Comparison of ENCODE assay signal across 10 cellular contexts in genomic region chr22:23248583-23248982, GRCh38.
A peak's percentile ranks its signal among the peaks of the same experiment; 100 is the strongest.
DNase-seq lines count a peak whose midpoint lies in the region; ATAC-seq and TF ChIP-seq lines count a peak whose summit lies in the region.
"Had no signal": no experiment of that assay in that cellular context is flagged by ENCODE, and none has a peak within 500 bp of the region (broad histone marks: within the 10 kb centered on the region; RNA-seq: fewer than 3 reads in every experiment).

No MANE protein-coding gene starts in this region.

- H3K27ac Mint-ChIP-seq in CD4-positive, alpha-beta memory T cell = peak overlapping the region; percentile 13 to 88 (median 64)
- peak overlapping the region in 1 of 2 donors; percentile 19 for H3K27ac Mint-ChIP-seq in stimulated activated naive CD8-positive, alpha-beta T cell treated with anti-CD3 and anti-CD28 coated beads, Interleukin-15, amount 100 ng/mL, for 72 hours
- H3K27ac Mint-ChIP-seq: activated B cell treated with CpG ODN at 0.5 μM for 24 hours had no signal

- no peak overlapping the region for H3K9ac ChIP-seq in colonic mucosa (ENCODE audit: low read depth in 2 of 2, low read length in 2 of 2)

- no peaks in the 10 kb centered on the region for H3K9me3 Mint-ChIP-seq in CD4-positive, alpha-beta memory T cell
- H3K9me3 Mint-ChIP-seq in stimulated activated naive CD8-positive, alpha-beta T cell treated with anti-CD3 and anti-CD28 coated beads, Interleukin-15, amount 100 ng/mL, for 72 hours = no peaks in the 10 kb centered on the region
- H3K9me3 Mint-ChIP-seq: activated B cell treated with CpG ODN at 0.5 μM for 24 hours had no signal

- H3K9me3 ChIP-seq in CD4-positive, alpha-beta memory T cell (ENCODE audit: control insufficient read depth in 1 of 2, low read length in 2 of 2) = no peaks in the 10 kb centered on the region
- no peaks in the 10 kb centered on the region for H3K9me3 ChIP-seq in ascending aorta
- H3K9me3 ChIP-seq in lower lobe of right lung = no peaks in the 10 kb centered on the region
- H3K9me3 ChIP-seq in colonic mucosa = no peaks in the 10 kb centered on the region

- peak; percentile 75 to 83 for ATAC-seq in lower lobe of right lung
- no peak for ATAC-seq in stimulated activated naive CD8-positive, alpha-beta T cell treated with anti-CD3 and anti-CD28 coated beads, Interleukin-15, amount 100 ng/mL, for 72 hours
- ATAC-seq in HG03045 (IDR thresholded peaks at IDR 0.05; ENCODE audit: unreplicated experiment) = no peak
- ATAC-seq in GM21390 (IDR thresholded peaks at IDR 0.05; ENCODE audit: unreplicated experiment) = no peak

- TF ChIP-seq CTCF in ascending aorta (IDR thresholded peaks at IDR 0.05) (no peak), lower lobe of right lung (IDR thresholded peaks at IDR 0.05) (no peak), colonic mucosa (IDR thresholded peaks at IDR 0.05) (no peak)

- H3K27me3 ChIP-seq in CD4-positive, alpha-beta memory T cell (ENCODE audit: insufficient read depth, low read length) = no peaks in the 10 kb centered on the region
- H3K27me3 ChIP-seq in ascending aorta (no peaks in the 10 kb centered on the region), lower lobe of right lung (ENCODE audit: low read depth) (no peaks in the 10 kb centered on the region), colonic mucosa (no peaks in the 10 kb centered on the region)

- peaks cover under 1% of the 10 kb centered on the region for H3K36me3 ChIP-seq in CD4-positive, alpha-beta memory T cell (ENCODE audit: insufficient read depth, low read length)
- H3K36me3 ChIP-seq in ascending aorta (peaks cover 0 to under 1% of the 10 kb centered on the region in 2 donors), lower lobe of right lung (peaks cover 2% of the 10 kb centered on the region), colonic mucosa (no peaks in the 10 kb centered on the region)

- no peak overlapping the region for H3K4me3 ChIP-seq in CD4-positive, alpha-beta memory T cell (ENCODE audit: low read length in 2 of 2)
- H3K4me3 ChIP-seq in ascending aorta (no peak overlapping the region), lower lobe of right lung (no peak overlapping the region), colonic mucosa (no peak overlapping the region)
- H3K4me3 ChIP-seq: coronary artery had no signal

- CTCF ChIA-PET in CD4-positive, alpha-beta memory T cell (lab: Charles Lee; ENCODE audit: partially characterized antibody) = no interaction called here

- POLR2A ChIA-PET in CD4-positive, alpha-beta memory T cell (lab: Charles Lee; ENCODE audit: partially characterized antibody) = no interaction called here

- H3K4me1 Mint-ChIP-seq in CD4-positive, alpha-beta memory T cell = peaks cover 26 to 82% (median 64%) of the 10 kb centered on the region in 4 donors
- peaks cover 82% of the 10 kb centered on the region for H3K4me1 Mint-ChIP-seq in stimulated activated naive CD8-positive, alpha-beta T cell treated with anti-CD3 and anti-CD28 coated beads, Interleukin-15, amount 100 ng/mL, for 72 hours

- intact Hi-C loops in CD4-positive, alpha-beta memory T cell (cut with micrococcal nuclease) = no loop called here
- intact Hi-C loops in ascending aorta (cut with DNase I) = no loop called here
- intact Hi-C loops in lower lobe of right lung (cut with DNase I) = no loop called here
- intact Hi-C loops in colonic mucosa (cut with DNase I) = no loop called here

- H3K4me3 Mint-ChIP-seq in CD4-positive, alpha-beta memory T cell = peak overlapping the region in 2 of 8 donors; percentile 51 to 62
- no peak overlapping the region for H3K4me3 Mint-ChIP-seq in stimulated activated naive CD8-positive, alpha-beta T cell treated with anti-CD3 and anti-CD28 coated beads, Interleukin-15, amount 100 ng/mL, for 72 hours
- H3K4me3 Mint-ChIP-seq: activated B cell treated with CpG ODN at 0.5 μM for 24 hours had no signal

- H3K27me3 Mint-ChIP-seq in CD4-positive, alpha-beta memory T cell = no peaks in the 10 kb centered on the region
- H3K27me3 Mint-ChIP-seq in stimulated activated naive CD8-positive, alpha-beta T cell treated with anti-CD3 and anti-CD28 coated beads, Interleukin-15, amount 100 ng/mL, for 72 hours = no peaks in the 10 kb centered on the region
- H3K27me3 Mint-ChIP-seq: activated B cell treated with CpG ODN at 0.5 μM for 24 hours had no signal

- H3K36me3 Mint-ChIP-seq in CD4-positive, alpha-beta memory T cell = peaks cover under 1 to 4% of the 10 kb centered on the region in 2 donors

- peaks cover 72% of the 10 kb centered on the region for H3K4me1 ChIP-seq in CD4-positive, alpha-beta memory T cell (ENCODE audit: insufficient read depth, low read length)
- peaks cover 0 to 29% of the 10 kb centered on the region in 2 donors for H3K4me1 ChIP-seq in ascending aorta
- peaks cover 20% of the 10 kb centered on the region for H3K4me1 ChIP-seq in lower lobe of right lung
- H3K4me1 ChIP-seq in colonic mucosa = no peaks in the 10 kb centered on the region

- DNase-seq in CD4-positive, alpha-beta memory T cell = no peak
- peak; percentile 57 for DNase-seq in HuH-7.5 (ENCODE audit: low spot score)
- DNase-seq in ascending aorta (ENCODE audit: low spot score in 2 of 2) = no peak
- DNase-seq in lower lobe of right lung = no peak
- DNase-seq in stimulated activated naive CD8-positive, alpha-beta T cell treated with anti-CD3 and anti-CD28 coated beads, Interleukin-15, amount 100 ng/mL, for 72 hours = no peak
- no peak for DNase-seq in colonic mucosa
- DNase-seq: activated B cell treated with CpG ODN at 0.5 μM for 24 hours had no signal

- no peak overlapping the region for H3K27ac ChIP-seq in CD4-positive, alpha-beta memory T cell (ENCODE audit: low read depth, low read length)
- H3K27ac ChIP-seq in ascending aorta (peak overlapping the region; percentile 5 to 56), lower lobe of right lung (peak overlapping the region; percentile 25), colonic mucosa (no peak overlapping the region)

Comparison
In these comparisons a context has a peak if more than half of its experiments do, and no peak if none do; other contexts are left out.
1. H3K27ac ChIP-seq: peak in ascending aorta (2 of 2) and lower lobe of right lung (single experiment); none in CD4-positive, alpha-beta memory T cell (single experiment) and colonic mucosa (single experiment).
2. ATAC-seq: peak in lower lobe of right lung (2 of 2); none in stimulated activated naive CD8-positive, alpha-beta T cell treated with anti-CD3 and anti-CD28 coated beads, Interleukin-15, amount 100 ng/mL, for 72 hours (single experiment), HG03045 (single experiment) and GM21390 (single experiment).